In genomic region chr22:23217171-23218052, GRCh38 we compare ENCODE assay signal across 9 cellular contexts. TPM values are rescaled to one million over a fixed set of nuclear protein-coding genes. Genes with fewer than 3 reads are reported as not detected.
DNase-seq lines count a peak whose midpoint lies in the region; ATAC-seq and TF ChIP-seq lines count a peak whose summit lies in the region.
"Had no signal": no experiment of that assay in that cellular context is flagged by ENCODE, and none has a peak within 500 bp of the region (broad histone marks: within the 10 kb centered on the region; RNA-seq: fewer than 3 reads in every experiment).

No MANE protein-coding gene starts in this region.

- H3K36me3 ChIP-seq in mesendoderm (ENCODE audit: control insufficient read depth, insufficient read depth, low read length) (no peaks in the 10 kb centered on the region), upper lobe of right lung (no peaks in the 10 kb centered on the region)

- H4K5ac ChIP-seq in mesendoderm (ENCODE audit: low read length), result no peak overlapping the region

- H2AK5ac ChIP-seq in mesendoderm (ENCODE audit: low read length), result no peak overlapping the region

- H3K23ac ChIP-seq in mesendoderm (ENCODE audit: low read length), result peak overlapping the region; percentile 17

- TF ChIP-seq CTCF in upper lobe of right lung (IDR thresholded peaks at IDR 0.05), result no peak

- H3K4me1 Mint-ChIP-seq in activated naive CD4-positive, alpha-beta T cell treated with anti-CD3 and anti-CD28 coated beads, Interleukin-2, amount 10 ng/mL, durations not matched to agents 7 days and 5 days, result peaks cover 94% of the 10 kb centered on the region

- peak overlapping the region; percentile 87 for H3K27ac Mint-ChIP-seq in activated naive CD4-positive, alpha-beta T cell treated with anti-CD3 and anti-CD28 coated beads, Interleukin-2, amount 10 ng/mL, durations not matched to agents 7 days and 5 days

- H3K27me3 ChIP-seq in mesendoderm (ENCODE audit: insufficient read depth, low read length, poor library complexity), result no peaks in the 10 kb centered on the region
- no peaks in the 10 kb centered on the region for H3K27me3 ChIP-seq in upper lobe of right lung

- DNase-seq in activated naive CD4-positive, alpha-beta T cell treated with anti-CD3 and anti-CD28 coated beads, Interleukin-2, amount 10 ng/mL, durations not matched to agents 7 days and 5 days, result no peak
- DNase-seq in activated naive CD4-positive, alpha-beta T cell treated with anti-CD3 and anti-CD28 coated beads, Interleukin-2, amount 50 U/mL, for 16 hours, result no peak
- DNase-seq in caudate nucleus (lab: John Stamatoyannopoulos, UW) (peak in 1 of 61 donors; percentile 58), mesendoderm (no peak), upper lobe of right lung (no peak), GM19240 (ENCODE audit: insufficient read length, low spot score) (no peak), RKO (ENCODE audit: low spot score) (no peak)
- DNase-seq in stimulated activated CD8-positive, alpha-beta memory T cell treated with anti-CD3 and anti-CD28 coated beads, Interleukin-4, amount 100 ng/mL, for 48 hours, result no peak

- H3K18ac ChIP-seq in mesendoderm (ENCODE audit: low read length), result no peak overlapping the region

- no peak for ATAC-seq in upper lobe of right lung

- no CpG with 5 or more reads among the region's 16 CpGs for WGBS in mesendoderm (ENCODE audit: extremely low coverage, insufficient coverage, low lambda C conversion rate)

- no peak overlapping the region for H4K8ac ChIP-seq in mesendoderm (ENCODE audit: low read depth, low read length)

- H2BK120ac ChIP-seq in mesendoderm (ENCODE audit: low read depth, low read length), result no peak overlapping the region

- H3K79me1 ChIP-seq in mesendoderm (ENCODE audit: low read length), result peaks cover 64% of the 10 kb centered on the region

- peak overlapping the region; percentile 60 for H3K4me3 Mint-ChIP-seq in activated naive CD4-positive, alpha-beta T cell treated with anti-CD3 and anti-CD28 coated beads, Interleukin-2, amount 10 ng/mL, durations not matched to agents 7 days and 5 days
- H3K4me3 Mint-ChIP-seq: mesothelial cell of epicardium had no signal

- H3K4me1 ChIP-seq in mesendoderm (ENCODE audit: control insufficient read depth, low read depth, low read length), result peaks cover 39% of the 10 kb centered on the region
- H3K4me1 ChIP-seq in upper lobe of right lung, result peaks cover 76% of the 10 kb centered on the region

- no peak overlapping the region for H3K4me2 ChIP-seq in mesendoderm (ENCODE audit: low read length)

- peak overlapping the region; percentile 47 for H3K9ac ChIP-seq in mesendoderm (ENCODE audit: low read length)

- no peak overlapping the region for H3K56ac ChIP-seq in mesendoderm (ENCODE audit: low read length)

- H3K27ac ChIP-seq in caudate nucleus (ENCODE audit: low read depth, low read length), result peak overlapping the region; percentile 58
- no peak overlapping the region for H3K27ac ChIP-seq in mesendoderm (ENCODE audit: low read depth, low read length)
- peak overlapping the region; percentile 78 for H3K27ac ChIP-seq in upper lobe of right lung

- CTCF ChIA-PET in activated naive CD4-positive, alpha-beta T cell treated with anti-CD3 and anti-CD28 coated beads, Interleukin-2, amount 10 ng/mL, durations not matched to agents 7 days and 5 days (lab: Charles Lee), result interaction anchor here (1.0 to 2.4 kb wide), 4 partner anchors 25 to 73 kb away, joined by 3 to 7 read pairs (median 3); no protein-coding TSS in a partner anchor

- no peaks in the 10 kb centered on the region for H3K27me3 Mint-ChIP-seq in activated naive CD4-positive, alpha-beta T cell treated with anti-CD3 and anti-CD28 coated beads, Interleukin-2, amount 10 ng/mL, durations not matched to agents 7 days and 5 days

- intact Hi-C loops in upper lobe of right lung (cut with DNase I), result loop anchor here (5.0 kb wide), 1 partner anchor 35 kb away; the partner anchor contains the start of gene BCR

- peaks cover 9% of the 10 kb centered on the region for H3K36me3 Mint-ChIP-seq in activated naive CD4-positive, alpha-beta T cell treated with anti-CD3 and anti-CD28 coated beads, Interleukin-2, amount 10 ng/mL, durations not matched to agents 7 days and 5 days
- H3K36me3 Mint-ChIP-seq: mesothelial cell of epicardium had no signal

- H2BK15ac ChIP-seq in mesendoderm (replicated peaks; ENCODE audit: low read depth), result no peak overlapping the region

- no peaks in the 10 kb centered on the region for H3K9me3 ChIP-seq in upper lobe of right lung

- peaks cover 95% of the 10 kb centered on the region for H3K79me2 ChIP-seq in mesendoderm (ENCODE audit: control insufficient read depth, insufficient read depth, low read length)

- no peaks in the 10 kb centered on the region for H3K9me3 Mint-ChIP-seq in activated naive CD4-positive, alpha-beta T cell treated with anti-CD3 and anti-CD28 coated beads, Interleukin-2, amount 10 ng/mL, durations not matched to agents 7 days and 5 days
- H3K9me3 Mint-ChIP-seq: mesothelial cell of epicardium had no signal

- H3K4ac ChIP-seq in mesendoderm (ENCODE audit: low read depth, low read length), result no peak overlapping the region

- H3K4me3 ChIP-seq in mesendoderm (ENCODE audit: low read length), result no peak overlapping the region
- H3K4me3 ChIP-seq in upper lobe of right lung, result no peak overlapping the region

- no peak overlapping the region for H2BK5ac ChIP-seq in mesendoderm (ENCODE audit: low read length)

RNA-seq across cellular contexts. Expression of gene BCR, which starts 37.1 kb away (rescaled TPM):
- 26.5 TPM for polyA plus RNA-seq in mesendoderm (2013, experiment 1 of 2)
- polyA plus RNA-seq in mesendoderm (2013, experiment 2 of 2), result 26.2 TPM
- 78.3 TPM for total RNA-seq in upper lobe of right lung
